8 cellular contexts compared by ENCODE assay signal in the genomic region with DNA sequence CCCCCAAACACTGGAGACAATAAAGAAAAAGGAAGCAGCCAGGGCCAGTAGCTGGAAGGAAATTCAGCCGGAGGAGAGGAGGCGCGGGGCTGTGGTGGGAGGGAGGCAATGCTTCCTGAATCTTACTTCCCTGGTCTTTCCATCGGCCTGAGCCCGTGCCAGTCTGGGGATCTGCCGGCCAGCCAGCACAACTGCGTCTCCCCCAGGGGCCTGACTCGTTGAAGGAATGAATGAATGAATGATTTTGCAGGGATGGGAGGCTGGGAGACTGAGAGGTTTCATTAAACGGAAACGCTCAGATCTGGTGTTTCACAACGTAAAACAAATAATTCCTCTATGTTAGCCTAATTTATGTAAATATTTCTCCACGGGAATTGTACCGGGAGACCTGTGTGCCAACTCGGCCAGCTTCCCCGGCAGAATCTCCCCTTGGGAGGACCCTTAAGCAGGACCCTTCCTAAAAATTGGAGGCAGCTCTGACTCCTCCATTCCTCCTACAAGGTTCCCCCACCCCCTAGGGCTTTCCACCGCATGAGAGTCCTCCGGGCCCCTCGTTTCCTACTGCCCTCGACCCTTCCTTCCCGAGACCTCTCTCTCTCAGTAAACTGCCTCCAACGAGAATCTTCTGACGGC. TPM values are rescaled to one million over a fixed set of nuclear protein-coding genes. Genes with fewer than 3 reads are reported as not detected.
DNase-seq lines count a peak whose midpoint lies in the region; ATAC-seq and TF ChIP-seq lines count a peak whose summit lies in the region.

No MANE protein-coding gene starts in this region.

- dilution Hi-C loops in mammary epithelial cell (cut with HindIII; ENCODE audit: low sequenced_read_pairs) = no loop called here

- no peaks in the 10 kb centered on the region for H3K36me3 ChIP-seq in cardiac muscle cell
- no peaks in the 10 kb centered on the region for H3K36me3 ChIP-seq in mammary epithelial cell (ENCODE audit: insufficient read depth, low read length)
- no peaks in the 10 kb centered on the region for H3K36me3 ChIP-seq in mesendoderm (ENCODE audit: control insufficient read depth, insufficient read depth, low read length)
- H3K36me3 ChIP-seq in aorta (ENCODE audit: control insufficient read depth in 1 of 2, insufficient read depth in 2 of 2, low read length in 1 of 2) = no peaks in the 10 kb centered on the region

- H3K4me3 ChIP-seq in cardiac muscle cell (peak overlapping the region; percentile 71), mammary epithelial cell (replicated peaks in 1 of 3; ENCODE audit: insufficient read depth in 1 of 3, low read depth in 2 of 3, low read length in 3 of 3) (peak overlapping the region; percentile 57 to 70 (median 59)), mesendoderm (ENCODE audit: low read length) (peak overlapping the region; percentile 25), aorta (ENCODE audit: low read length in 2 of 2) (no peak overlapping the region)

- no peaks in the 10 kb centered on the region for H3K9me3 ChIP-seq in cardiac muscle cell (ENCODE audit: low read depth)
- no peaks in the 10 kb centered on the region for H3K9me3 ChIP-seq in mammary epithelial cell (replicated peaks; ENCODE audit: insufficient read depth, low read length)
- no peaks in the 10 kb centered on the region for H3K9me3 ChIP-seq in aorta (ENCODE audit: control insufficient read depth, low read length)

- H3K18ac ChIP-seq in mesendoderm (ENCODE audit: low read length) = no peak overlapping the region

- H2AFZ ChIP-seq in mammary epithelial cell (ENCODE audit: low read depth, low read length) = peak overlapping the region; percentile 58

- H3K4me1 ChIP-seq in cardiac muscle cell (ENCODE audit: low read depth) = peaks cover 5% of the 10 kb centered on the region
- H3K4me1 ChIP-seq in mammary epithelial cell (ENCODE audit: insufficient read depth, low read length) = peaks cover 39% of the 10 kb centered on the region
- no peaks in the 10 kb centered on the region for H3K4me1 ChIP-seq in mesendoderm (ENCODE audit: control insufficient read depth, low read depth, low read length)
- H3K4me1 ChIP-seq in aorta (ENCODE audit: control insufficient read depth in 1 of 2, insufficient read depth in 2 of 2, low read length in 2 of 2) = no peaks in the 10 kb centered on the region

- H2AK5ac ChIP-seq in mesendoderm (ENCODE audit: low read length) = no peak overlapping the region

- H3K27ac ChIP-seq in cardiac muscle cell (no peak overlapping the region), mammary epithelial cell (ENCODE audit: insufficient read depth, low read depth, low read length) (no peak overlapping the region), mesendoderm (ENCODE audit: low read depth, low read length) (no peak overlapping the region), aorta (ENCODE audit: low read depth in 1 of 2, low read length in 2 of 2) (no peak overlapping the region)

- no peak overlapping the region for H4K5ac ChIP-seq in mesendoderm (ENCODE audit: low read length)

- H3K23ac ChIP-seq in mesendoderm (ENCODE audit: low read length) = no peak overlapping the region

- H3K79me2 ChIP-seq in mammary epithelial cell (ENCODE audit: insufficient read depth, low read length) (peaks cover 42% of the 10 kb centered on the region), mesendoderm (ENCODE audit: control insufficient read depth, insufficient read depth, low read length) (no peaks in the 10 kb centered on the region)

- H3K4me2 ChIP-seq in mammary epithelial cell (ENCODE audit: insufficient read depth, low read depth, low read length) = peak overlapping the region; percentile 86
- H3K4me2 ChIP-seq in mesendoderm (ENCODE audit: low read length) = peak overlapping the region; percentile 64

- H4K8ac ChIP-seq in mesendoderm (ENCODE audit: low read depth, low read length) = no peak overlapping the region

- DNase-seq in cardiac muscle cell (ENCODE audit: low read depth in 1 of 2, low spot score in 1 of 2) (no peak), Right ventricle myocardium superior (no peak), mammary epithelial cell (no peak), mesendoderm (no peak), aorta (peak; percentile 78 to 83), NCI-H748 (lab: John Stamatoyannopoulos, UW; ENCODE audit: unreplicated experiment) (no peak)

- no peak overlapping the region for H3K4ac ChIP-seq in mesendoderm (ENCODE audit: low read depth, low read length)

- TF ChIP-seq CTCF in cardiac muscle cell (IDR thresholded peaks at IDR 0.05; ENCODE audit: low read depth, low read length) (no peak), mammary epithelial cell (conservative IDR thresholded peaks at IDR 0.05 in 1 of 2, IDR thresholded peaks at IDR 0.05 in 1 of 2; ENCODE audit: extremely low read depth in 1 of 2, insufficient read depth in 1 of 2, low read depth in 1 of 2, low read length in 2 of 2) (no peak)

- no peak overlapping the region for H2BK120ac ChIP-seq in mesendoderm (ENCODE audit: low read depth, low read length)

- no TSS peak for BruUV-seq in mammary epithelial cell (replicated peaks; lab: Mats Ljungman, UMichigan)

- ATAC-seq in Right ventricle myocardium superior (ENCODE audit: poor library complexity) (no peak), aorta (ENCODE audit: low FRiP score) (no peak), HG03095 (IDR thresholded peaks at IDR 0.05; ENCODE audit: unreplicated experiment) (no peak), GM21390 (IDR thresholded peaks at IDR 0.05; ENCODE audit: unreplicated experiment) (no peak)

- H4K20me1 ChIP-seq in mammary epithelial cell (ENCODE audit: insufficient read depth, low read length) = no peaks in the 10 kb centered on the region

- H2BK5ac ChIP-seq in mesendoderm (ENCODE audit: low read length) = no peak overlapping the region

- 40% methylated on average over 18 of the region's 22 CpGs for WGBS in mammary epithelial cell (ENCODE audit: low coverage, missing lambda C conversion rate)
- WGBS in mesendoderm (ENCODE audit: extremely low coverage, insufficient coverage, low lambda C conversion rate) = no CpG with 5 or more reads among the region's 22 CpGs
- 32 to 48% methylated on average over 22 of the region's 22 CpGs for WGBS in aorta, 2 donors

- in situ Hi-C loops in mammary epithelial cell (cut with MboI; ENCODE audit: low sequenced_read_pairs in 2 of 2) = loop anchor here in 1 of 2 donors (5.0 kb wide), 1 partner anchor 64 kb away; no protein-coding TSS in a partner anchor

- H3K79me1 ChIP-seq in mesendoderm (ENCODE audit: low read length) = peaks cover 4% of the 10 kb centered on the region

- no peak overlapping the region for H2BK15ac ChIP-seq in mesendoderm (replicated peaks; ENCODE audit: low read depth)

- intact Hi-C loops in Right ventricle myocardium superior (cut with DNase I) = no loop called here
- intact Hi-C loops in mammary epithelial cell (cut with micrococcal nuclease) = loop anchor here (2.0 kb wide), 1 partner anchor 67 kb away; no protein-coding TSS in a partner anchor
- intact Hi-C loops in aorta (cut with DNase I) = loop anchor here in 1 of 2 donors (5.0 kb wide), 1 partner anchor 41 kb away; the partner anchor contains the start of gene CHMP6

- H3K9ac ChIP-seq in mammary epithelial cell (ENCODE audit: insufficient read depth, low read length) (peak overlapping the region; percentile 36), mesendoderm (ENCODE audit: low read length) (peak overlapping the region; percentile 53)

- CTCF ChIA-PET in mammary epithelial cell (lab: Charles Lee; ENCODE audit: low non-redundant PET) = no interaction called here

- peak overlapping the region; percentile 34 for H3K56ac ChIP-seq in mesendoderm (ENCODE audit: low read length)

- H3K27me3 ChIP-seq in cardiac muscle cell (no peaks in the 10 kb centered on the region), mammary epithelial cell (ENCODE audit: insufficient read depth, low read length) (no peaks in the 10 kb centered on the region), mesendoderm (ENCODE audit: insufficient read depth, low read length, poor library complexity) (no peaks in the 10 kb centered on the region), aorta (ENCODE audit: control insufficient read depth in 1 of 2, insufficient read depth in 2 of 2, low read length in 1 of 2) (peaks cover 0 to 2% of the 10 kb centered on the region in 2 donors)

RNA-seq across cellular contexts. Expression of gene BAIAP2, which starts 1.3 kb away (rescaled TPM):
- total RNA-seq in cardiac muscle cell (16.2 and 24.9 TPM in 2 replicates), Right ventricle myocardium superior (34.7 TPM), mammary epithelial cell (100 to 1,000 TPM in 1 of 2 donors, 10 to 100 TPM in 1; 30.8 to 114 TPM), aorta (10 to 100 TPM; 19.2 to 23.7 TPM)
- polyA plus RNA-seq in cardiac muscle cell (22.4 and 22.5 TPM in 2 replicates), mammary epithelial cell (40.7 TPM), aorta (1 to 10 TPM; 1.7 to 9.5 TPM)
- 24.5 TPM for polyA minus RNA-seq in mammary epithelial cell
- polyA plus RNA-seq in mesendoderm (2013, experiment 1 of 2) = 12.3 TPM
- 11.6 TPM for polyA plus RNA-seq in mesendoderm (2013, experiment 2 of 2)

RNA-seq across cellular contexts. Expression of gene CHMP6, which starts 42.0 kb away (rescaled TPM):
- total RNA-seq in cardiac muscle cell = 35.5 and 41.4 TPM in 2 replicates
- 46.4 and 58.8 TPM in 2 replicates for polyA plus RNA-seq in cardiac muscle cell
- 13.6 TPM for total RNA-seq in Right ventricle myocardium superior
- 10 to 100 TPM; 12.0 to 28.1 TPM for total RNA-seq in mammary epithelial cell
- polyA plus RNA-seq in mammary epithelial cell = 22.9 TPM
- polyA minus RNA-seq in mammary epithelial cell = 33.4 TPM
- 11.6 TPM for polyA plus RNA-seq in mesendoderm (2013, experiment 1 of 2)
- polyA plus RNA-seq in mesendoderm (2013, experiment 2 of 2) = 11.8 TPM
- 10 to 100 TPM; 22.9 to 30.9 TPM for total RNA-seq in aorta
- 10 to 100 TPM; 15.9 to 30.8 TPM for polyA plus RNA-seq in aorta

Comparison
In these comparisons a context has a peak if more than half of its experiments do, and no peak if none do; other contexts are left out.
1. DNase-seq: peak in aorta (2 of 2); none in cardiac muscle cell (0 of 2), Right ventricle myocardium superior (single experiment), mammary epithelial cell (single experiment), mesendoderm (single experiment) and NCI-H748 (single experiment).
2. H3K4me3 ChIP-seq: peak in cardiac muscle cell (single experiment), mammary epithelial cell (3 of 3) and mesendoderm (single experiment); none in aorta (0 of 2).